15 cellular contexts compared by ENCODE assay signal in genomic region chr4:101367201-101367600, GRCh38. TPM values are rescaled to one million over a fixed set of nuclear protein-coding genes. Genes with fewer than 3 reads are reported as not detected.
A peak's percentile ranks its signal among the peaks of the same experiment; 100 is the strongest.
DNase-seq lines count a peak whose midpoint lies in the region; ATAC-seq and TF ChIP-seq lines count a peak whose summit lies in the region.
"Had no signal": no experiment of that assay in that cellular context is flagged by ENCODE, and none has a peak within 500 bp of the region (broad histone marks: within the 10 kb centered on the region; RNA-seq: fewer than 3 reads in every experiment).

No MANE protein-coding gene starts in this region.

- H3K27ac ChIP-seq in breast epithelium, result no peak overlapping the region
- H3K27ac ChIP-seq: 22Rv1, adrenal gland had no signal

- CTCF ChIA-PET in MCF 10A (lab: Yijun Ruan, JAX), result interaction anchor here (0.9 kb wide), 1 partner anchor 363 kb away, joined by 5 read pairs; no protein-coding TSS in a partner anchor
- CTCF ChIA-PET in GM10248 (lab: Yijun Ruan, JAX), result no interaction called here

- no peaks in the 10 kb centered on the region for H3K36me3 ChIP-seq in breast epithelium
- H3K36me3 ChIP-seq: adrenal gland had no signal

- ATAC-seq in GM18909 (IDR thresholded peaks at IDR 0.05; ENCODE audit: poor library complexity, unreplicated experiment), result no peak
- ATAC-seq: effector memory CD8-positive, alpha-beta T cell; Panc1 had no signal

- no peak overlapping the region for H3K4me3 ChIP-seq in breast epithelium
- H3K4me3 ChIP-seq: adrenal gland had no signal

- H3K4me3 Mint-ChIP-seq in MCF 10A (ENCODE audit: unreplicated experiment), result no peak overlapping the region
- H3K4me3 Mint-ChIP-seq: effector memory CD8-positive, alpha-beta T cell had no signal

- TF ChIP-seq POLR2A in breast epithelium (IDR thresholded peaks at IDR 0.05), result no peak

- H3K27me3 ChIP-seq in breast epithelium, result no peaks in the 10 kb centered on the region
- H3K27me3 ChIP-seq: adrenal gland had no signal

- H3K27ac Mint-ChIP-seq in MCF 10A (ENCODE audit: low read depth, unreplicated experiment), result peak overlapping the region; percentile 85
- H3K27ac Mint-ChIP-seq: effector memory CD8-positive, alpha-beta T cell had no signal

- H3K4me1 Mint-ChIP-seq in MCF 10A (ENCODE audit: insufficient read depth, unreplicated experiment), result peaks cover 18% of the 10 kb centered on the region

- BruUV-seq in MCF 10A (replicated peaks; lab: Mats Ljungman, UMichigan), result no TSS peak

- H3K36me3 Mint-ChIP-seq in MCF 10A (ENCODE audit: insufficient read depth, unreplicated experiment), result no peaks in the 10 kb centered on the region

- TF ChIP-seq CTCF in MCF 10A (IDR thresholded peaks at IDR 0.05; ENCODE audit: unreplicated experiment) (no peak), breast epithelium (IDR thresholded peaks at IDR 0.05) (no peak), GM10248 (IDR thresholded peaks at IDR 0.05; ENCODE audit: control extremely low read depth, extremely low read depth, low read depth, missing control alignments) (no peak)

- no peaks in the 10 kb centered on the region for H3K27me3 Mint-ChIP-seq in MCF 10A (ENCODE audit: insufficient read depth, unreplicated experiment)

- DNase-seq in MCF 10A (ENCODE audit: unreplicated experiment) (peak; percentile 16), breast epithelium (ENCODE audit: low spot score in 2 of 2) (no peak), amniotic epithelial cell (ENCODE audit: low read depth) (peak; percentile 91), hepatic stellate cell (ENCODE audit: low spot score) (peak; percentile 57), NCI-H2196 treated with DMSO at 0.1 percent for 48 hours (lab: John Stamatoyannopoulos, UW; ENCODE audit: unreplicated experiment) (no peak), NCI-H2107 (lab: John Stamatoyannopoulos, UW) (no peak), GM10248 (ENCODE audit: extremely low spot score) (no peak)
- DNase-seq: activated CD8-positive, alpha-beta memory T cell treated with anti-CD3 and anti-CD28 coated beads, Interleukin-2, amount 50 U/mL, for 4 hours; adrenal gland; DMS53; effector memory CD8-positive, alpha-beta T cell; retina had no signal

- POLR2A ChIA-PET in MCF 10A (lab: Yijun Ruan, JAX), result interaction anchor here (1.9 kb wide), 1 partner anchor 10 kb away, joined by 10 read pairs; no protein-coding TSS in a partner anchor
- POLR2A ChIA-PET in GM10248 (lab: Yijun Ruan, JAX), result no interaction called here

- intact Hi-C loops in MCF 10A (cut with micrococcal nuclease), result no loop called here
- intact Hi-C loops in breast epithelium (cut with DNase I; ENCODE audit: low total_unique reads), result no loop called here

- H3K9me3 ChIP-seq in breast epithelium, result no peaks in the 10 kb centered on the region
- H3K9me3 ChIP-seq: adrenal gland had no signal

- peaks cover 8% of the 10 kb centered on the region for H3K9me3 Mint-ChIP-seq in MCF 10A (ENCODE audit: unreplicated experiment)

- no peaks in the 10 kb centered on the region for H3K4me1 ChIP-seq in breast epithelium
- H3K4me1 ChIP-seq: adrenal gland had no signal

RNA-seq across cellular contexts. Expression of gene PPP3CA, which starts 19.9 kb away (rescaled TPM):
- total RNA-seq in MCF 10A (2022), result 53.7 and 73.0 TPM in 2 replicates
- 10 to 100 TPM; 32.4 to 59.6 (median 47.8) TPM for total RNA-seq in breast epithelium

Comparison
In these comparisons a context has a peak if more than half of its experiments do, and no peak if none do; other contexts are left out.
1. DNase-seq: peak in MCF 10A (single experiment), amniotic epithelial cell (single experiment) and hepatic stellate cell (single experiment); none in breast epithelium (0 of 2), NCI-H2196 treated with DMSO at 0.1 percent for 48 hours (single experiment), NCI-H2107 (single experiment) and GM10248 (single experiment).